In the genomic region with DNA sequence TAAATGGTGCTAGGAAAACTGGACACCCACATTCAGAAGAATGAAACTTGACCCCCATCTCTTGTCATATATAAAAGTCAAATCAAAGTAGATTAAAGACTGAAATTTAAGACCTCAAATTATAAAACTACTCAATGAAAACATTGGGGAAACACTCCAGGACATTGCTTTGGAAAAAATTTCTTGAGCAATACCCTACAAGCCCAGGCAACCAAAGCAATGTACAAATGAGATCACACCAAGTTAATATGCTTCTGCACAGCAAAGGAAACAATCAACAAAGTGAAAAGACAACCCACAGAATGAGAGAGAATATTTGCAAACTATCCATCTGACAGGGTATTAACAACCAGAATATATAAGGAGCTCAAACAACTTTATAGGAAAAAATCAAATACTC, we compare ENCODE assay signal across 8 cellular contexts.
"Had no signal": no experiment of that assay in that cellular context is flagged by ENCODE, and none has a peak within 500 bp of the region (broad histone marks: within the 10 kb centered on the region; RNA-seq: fewer than 3 reads in every experiment).

No MANE protein-coding gene starts in this region.

- FAIRE-seq: G401.6, GM12878, GM12891, GM12892, GM18507, GM19239 had no signal

- H3K4me3 ChIP-seq: GM12878 had no signal

- DNase-seq: GDM1, GF-D8 had no signal
